In genomic region chr18:73409242-73409641, GRCh38 we compare ENCODE assay signal across 21 cellular contexts.
"Had no signal": no experiment of that assay in that cellular context is flagged by ENCODE, and none has a peak within 500 bp of the region (broad histone marks: within the 10 kb centered on the region; RNA-seq: fewer than 3 reads in every experiment).

No MANE protein-coding gene starts in this region.

- H3K27ac ChIP-seq: hepatocyte, right lobe of liver, thoracic aorta, upper lobe of left lung had no signal

- H3K4me3 ChIP-seq: hepatocyte, right lobe of liver, thoracic aorta, upper lobe of left lung had no signal

- H3K27me3 ChIP-seq: hepatocyte, right lobe of liver, upper lobe of left lung had no signal

- H3K36me3 ChIP-seq: right lobe of liver, thoracic aorta, upper lobe of left lung had no signal

- DNase-seq: activated B cell treated with CpG ODN at 0.5 μM for 24 hours; activated CD4-positive, alpha-beta memory T cell treated with anti-CD3 and anti-CD28 coated beads for 36 hours; activated CD4-positive, alpha-beta T cell treated with anti-CD3 and anti-CD28 coated beads for 4 hours; activated naive CD8-positive, alpha-beta T cell treated with anti-CD3 and anti-CD28 coated beads for 36 hours; activated T-cell treated with anti-CD3 and anti-CD28 coated beads for 4 hours; foreskin fibroblast; left colon; midbrain; nephron progenitor cell; nucleus accumbens; right lobe of liver; small intestine; stimulated activated CD4-positive, alpha-beta T cell treated with anti-CD3 and anti-CD28 coated beads, Interleukin-4, amount 100 ng/mL, for 4 hours; T-helper 1 cell; T-helper 9 cell; upper lobe of left lung had no signal

- FAIRE-seq: bronchial epithelial cell, islet of Langerhans had no signal

- H3K79me2 ChIP-seq: hepatocyte had no signal

- ATAC-seq: left colon; right lobe of liver; stimulated activated memory B cell treated with anti-CD40 and anti-IgM and Interleukin-4, amounts not matched to agents 10 μg/mL and 1 μg/mL and 100 μg/mL, for 72 hours had no signal

- H3K4me2 ChIP-seq: hepatocyte had no signal

- H2AFZ ChIP-seq: hepatocyte had no signal

- H3K4me1 ChIP-seq: right lobe of liver, upper lobe of left lung had no signal

- H3K9me3 ChIP-seq: right lobe of liver, thoracic aorta, upper lobe of left lung had no signal
